Comparison of ENCODE assay signal across 1 cellular context in the genomic region with DNA sequence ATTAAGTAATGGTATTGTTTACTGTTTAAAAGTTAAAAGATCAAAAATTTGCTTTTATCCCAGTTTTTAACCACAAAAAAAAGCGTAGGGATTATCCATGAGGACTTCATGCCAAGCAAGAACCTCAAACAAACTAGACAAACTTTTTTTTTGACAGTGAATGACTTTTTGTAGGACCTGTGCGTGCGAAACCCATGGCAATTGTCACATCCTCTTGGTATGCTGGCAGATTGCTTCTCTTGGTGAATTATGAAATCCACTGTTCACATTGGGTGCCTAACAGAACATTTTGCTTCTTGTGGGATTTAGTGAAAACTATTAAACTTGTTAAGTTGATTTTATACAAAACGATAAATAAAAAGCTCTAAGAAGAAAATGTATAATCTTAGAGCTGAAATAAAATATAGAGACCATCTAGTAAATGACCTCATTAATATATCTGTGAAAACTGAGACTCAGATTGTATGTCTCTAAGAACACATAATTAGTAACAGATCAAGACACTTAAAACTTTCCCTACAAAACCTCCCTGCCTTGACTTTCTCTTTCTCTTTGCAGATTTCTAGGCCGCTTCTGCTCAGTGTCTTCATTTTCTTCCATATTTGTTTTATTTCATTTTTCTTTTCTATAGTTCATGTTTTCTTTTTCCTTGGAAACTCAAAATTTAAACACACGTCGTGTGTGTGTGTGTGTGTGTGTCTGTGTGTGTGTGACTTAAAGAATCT.
TF ChIP-seq lines count a peak whose summit lies in the region.

No MANE protein-coding gene starts in this region.

TF ChIP-seq in A549, 52 proteins besides CTCF, POLR2A, EP300 and RAD21:
- TF ChIP-seq, protein P1, sequence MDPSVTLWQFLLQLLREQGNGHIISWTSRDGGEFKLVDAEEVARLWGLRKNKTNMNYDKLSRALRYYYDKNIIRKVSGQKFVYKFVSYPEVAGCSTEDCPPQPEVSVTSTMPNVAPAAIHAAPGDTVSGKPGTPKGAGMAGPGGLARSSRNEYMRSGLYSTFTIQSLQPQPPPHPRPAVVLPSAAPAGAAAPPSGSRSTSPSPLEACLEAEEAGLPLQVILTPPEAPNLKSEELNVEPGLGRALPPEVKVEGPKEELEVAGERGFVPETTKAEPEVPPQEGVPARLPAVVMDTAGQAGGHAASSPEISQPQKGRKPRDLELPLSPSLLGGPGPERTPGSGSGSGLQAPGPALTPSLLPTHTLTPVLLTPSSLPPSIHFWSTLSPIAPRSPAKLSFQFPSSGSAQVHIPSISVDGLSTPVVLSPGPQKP (IDR thresholded peaks at IDR 0.05; ENCODE audit: low read depth, low read length), result no peak
- TF ChIP-seq JUN (IDR thresholded peaks at IDR 0.05) (no peak), TP53 (CRISPR knock-in tag; IDR thresholded peaks at IDR 0.05) (no peak), HOXB5 (CRISPR knock-in tag; IDR thresholded peaks at IDR 0.05) (no peak), CBX8 (IDR thresholded peaks at IDR 0.05) (no peak), NR3C1 (IDR thresholded peaks at IDR 0.05) (no peak), RFX5 (IDR thresholded peaks at IDR 0.05) (no peak)
- TF ChIP-seq, protein P2, sequence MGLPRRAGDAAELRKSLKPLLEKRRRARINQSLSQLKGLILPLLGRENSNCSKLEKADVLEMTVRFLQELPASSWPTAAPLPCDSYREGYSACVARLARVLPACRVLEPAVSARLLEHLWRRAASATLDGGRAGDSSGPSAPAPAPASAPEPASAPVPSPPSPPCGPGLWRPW (IDR thresholded peaks at IDR 0.05), result no peak
- TF ChIP-seq, protein P3, sequence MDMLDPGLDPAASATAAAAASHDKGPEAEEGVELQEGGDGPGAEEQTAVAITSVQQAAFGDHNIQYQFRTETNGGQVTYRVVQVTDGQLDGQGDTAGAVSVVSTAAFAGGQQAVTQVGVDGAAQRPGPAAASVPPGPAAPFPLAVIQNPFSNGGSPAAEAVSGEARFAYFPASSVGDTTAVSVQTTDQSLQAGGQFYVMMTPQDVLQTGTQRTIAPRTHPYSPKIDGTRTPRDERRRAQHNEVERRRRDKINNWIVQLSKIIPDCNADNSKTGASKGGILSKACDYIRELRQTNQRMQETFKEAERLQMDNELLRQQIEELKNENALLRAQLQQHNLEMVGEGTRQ (IDR thresholded peaks at IDR 0.05), result no peak
